In the genomic region with DNA sequence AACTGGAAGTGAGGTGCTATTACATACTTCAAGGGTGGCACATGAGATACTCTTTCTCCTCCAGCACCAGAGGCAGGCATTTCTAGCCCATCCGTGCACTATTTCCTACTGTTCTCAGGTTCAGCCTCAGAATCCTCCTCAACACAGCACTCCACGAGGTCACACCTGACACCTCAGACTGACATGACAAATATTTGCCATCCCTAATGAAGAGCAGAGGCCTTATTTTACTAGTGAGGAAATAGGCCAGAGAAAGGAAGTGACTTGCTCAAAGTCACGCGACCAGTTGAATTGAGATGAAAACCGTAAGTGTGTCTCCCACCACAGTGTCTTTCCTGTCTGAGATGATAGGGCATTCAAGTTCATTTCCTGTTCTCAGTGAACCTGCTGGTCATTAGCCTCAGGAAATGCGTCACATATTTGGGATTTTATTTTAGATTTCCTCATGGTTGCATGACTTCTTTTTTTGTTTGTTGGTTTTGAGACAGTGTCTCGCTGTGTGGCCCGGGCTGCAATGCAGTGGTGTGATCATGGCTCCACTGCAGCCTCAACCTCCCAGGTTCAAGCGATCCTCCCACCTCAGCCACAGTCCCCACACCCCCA, we compare ENCODE assay signal across 8 cellular contexts. TPM values are rescaled to one million over a fixed set of nuclear protein-coding genes. Genes with fewer than 3 reads are reported as not detected.
A peak's percentile ranks its signal among the peaks of the same experiment; 100 is the strongest.
DNase-seq lines count a peak whose midpoint lies in the region; ATAC-seq and TF ChIP-seq lines count a peak whose summit lies in the region.

No MANE protein-coding gene starts in this region.

- peaks cover 21% of the 10 kb centered on the region for H3K4me1 ChIP-seq in MM.1S (ENCODE audit: low read length)

- peak overlapping the region; percentile 6; the same call in 1 of the 2 replicates for H3K9ac ChIP-seq in MM.1S (ENCODE audit: low read length)

- no peaks in the 10 kb centered on the region for H3K79me2 ChIP-seq in MM.1S (ENCODE audit: low read length)

- H3K27ac Mint-ChIP-seq in activated CD8-positive, alpha-beta memory T cell treated with anti-CD3 and anti-CD28 coated beads, Interleukin-2, amount 10 ng/mL, durations not matched to agents 7 days and 5 days: peak overlapping the region; percentile 89

- peak overlapping the region; percentile 63 for H3K27ac ChIP-seq in MM.1S (ENCODE audit: low read length)

- H3K36me3 Mint-ChIP-seq in activated CD8-positive, alpha-beta memory T cell treated with anti-CD3 and anti-CD28 coated beads, Interleukin-2, amount 10 ng/mL, durations not matched to agents 7 days and 5 days: no peaks in the 10 kb centered on the region

- no peak overlapping the region for H3K4me3 ChIP-seq in MM.1S (ENCODE audit: low read length)

- no peaks in the 10 kb centered on the region for H4K20me1 ChIP-seq in MM.1S (ENCODE audit: insufficient read depth, low read length)

- peaks cover 5% of the 10 kb centered on the region; the same call in 1 of the 2 replicates for H3F3A ChIP-seq in MM.1S (ENCODE audit: insufficient read depth, low read length)

- H3K9me2 ChIP-seq in MM.1S (replicated peaks; ENCODE audit: insufficient read depth, low read length): no peaks in the 10 kb centered on the region

- no peaks in the 10 kb centered on the region for H3K36me3 ChIP-seq in MM.1S (replicated peaks; ENCODE audit: insufficient read depth, low read length)

- CTCF ChIA-PET in activated CD8-positive, alpha-beta memory T cell treated with anti-CD3 and anti-CD28 coated beads, Interleukin-2, amount 10 ng/mL, durations not matched to agents 7 days and 5 days (lab: Charles Lee): interaction anchor here (1.2 to 3.1 kb wide), 4 partner anchors 11 to 130 kb away, joined by 4 to 22 read pairs (median 5); no protein-coding TSS in a partner anchor

- peaks cover 21% of the 10 kb centered on the region for H3K4me1 Mint-ChIP-seq in activated CD8-positive, alpha-beta memory T cell treated with anti-CD3 and anti-CD28 coated beads, Interleukin-2, amount 10 ng/mL, durations not matched to agents 7 days and 5 days

- no peak overlapping the region for H3K4me3 Mint-ChIP-seq in activated CD8-positive, alpha-beta memory T cell treated with anti-CD3 and anti-CD28 coated beads, Interleukin-2, amount 10 ng/mL, durations not matched to agents 7 days and 5 days

- H3K27me3 ChIP-seq in MM.1S (replicated peaks; ENCODE audit: insufficient read depth, low read length): no peaks in the 10 kb centered on the region

- H3K27me3 Mint-ChIP-seq in activated CD8-positive, alpha-beta memory T cell treated with anti-CD3 and anti-CD28 coated beads, Interleukin-2, amount 10 ng/mL, durations not matched to agents 7 days and 5 days: no peaks in the 10 kb centered on the region

- H3K9me3 ChIP-seq in MM.1S (replicated peaks; ENCODE audit: insufficient read depth, low read length): no peaks in the 10 kb centered on the region

- no peaks in the 10 kb centered on the region for H3K9me3 Mint-ChIP-seq in activated CD8-positive, alpha-beta memory T cell treated with anti-CD3 and anti-CD28 coated beads, Interleukin-2, amount 10 ng/mL, durations not matched to agents 7 days and 5 days (ENCODE audit: low read depth)

- ATAC-seq in activated CD8-positive, alpha-beta memory T cell treated with anti-CD3 and anti-CD28 coated beads, Interleukin-2, amount 10 ng/mL, durations not matched to agents 7 days and 5 days: peak; percentile 93

- H3K4me2 ChIP-seq in MM.1S (ENCODE audit: low read depth, low read length): peak overlapping the region; percentile 24; the same call in 1 of the 2 replicates

- peak overlapping the region; percentile 32; the same call in 1 of the 2 replicates for H2AFZ ChIP-seq in MM.1S (ENCODE audit: low read length)

- no peak for TF ChIP-seq CTCF in MM.1S (IDR thresholded peaks at IDR 0.05; ENCODE audit: low read length)

- DNase-seq in ELR (ENCODE audit: low read depth) (peak; percentile 63), MM.1S (peak; percentile 87), germinal center (ENCODE audit: low spot score) (peak; percentile 57), HT-29 (ENCODE audit: low spot score) (no peak), GM03348 (ENCODE audit: low spot score) (no peak), HuH-7 (ENCODE audit: low spot score) (no peak)
- DNase-seq in activated CD8-positive, alpha-beta memory T cell treated with anti-CD3 and anti-CD28 coated beads, Interleukin-2, amount 10 ng/mL, durations not matched to agents 7 days and 5 days: peak; percentile 84
- DNase-seq in stimulated activated CD8-positive, alpha-beta memory T cell treated with anti-CD3 and anti-CD28 coated beads, Interleukin-15, amount 100 ng/mL, for 4 hours (ENCODE audit: low read depth in 2 of 2): peak; percentile 22 to 37

RNA-seq across cellular contexts. Expression of a gene that starts 23.5 kb away (rescaled TPM):
- not detected for total RNA-seq in activated CD8-positive, alpha-beta memory T cell treated with anti-CD3 and anti-CD28 coated beads, Interleukin-2, amount 10 ng/mL, durations not matched to agents 7 days and 5 days
- total RNA-seq in HT-29 (2014; rRNA removed; shearing (Covaris generic)): 0.05 TPM in 1 of 2 replicates, not detected in the other

RNA-seq across cellular contexts. Expression of a gene that starts 31.0 kb away (rescaled TPM):
- 10 to 100 TPM; 79.5 to 85.8 TPM for total RNA-seq in activated CD8-positive, alpha-beta memory T cell treated with anti-CD3 and anti-CD28 coated beads, Interleukin-2, amount 10 ng/mL, durations not matched to agents 7 days and 5 days
- 32.0 and 34.7 TPM in 2 replicates for total RNA-seq in HT-29 (2014; rRNA removed; shearing (Covaris generic))

Comparison
In these comparisons a context has a peak if more than half of its experiments do, and no peak if none do; other contexts are left out.
1. DNase-seq: peak in ELR (single experiment), MM.1S (single experiment), activated CD8-positive, alpha-beta memory T cell treated with anti-CD3 and anti-CD28 coated beads, Interleukin-2, amount 10 ng/mL, durations not matched to agents 7 days and 5 days (single experiment), germinal center (single experiment) and stimulated activated CD8-positive, alpha-beta memory T cell treated with anti-CD3 and anti-CD28 coated beads, Interleukin-15, amount 100 ng/mL, for 4 hours (2 of 2); none in HT-29 (single experiment), GM03348 (single experiment) and HuH-7 (single experiment).